10 cellular contexts compared by ENCODE assay signal in genomic region chr11:133403900-133404299, GRCh38.
DNase-seq lines count a peak whose midpoint lies in the region; ATAC-seq and TF ChIP-seq lines count a peak whose summit lies in the region.
"Had no signal": no experiment of that assay in that cellular context is flagged by ENCODE, and none has a peak within 500 bp of the region (broad histone marks: within the 10 kb centered on the region; RNA-seq: fewer than 3 reads in every experiment).

No MANE protein-coding gene starts in this region.

- CTCF ChIA-PET in naive thymus-derived CD4-positive, alpha-beta T cell (lab: Charles Lee) = no interaction called here

- no peak overlapping the region for H3K4me3 Mint-ChIP-seq in naive thymus-derived CD4-positive, alpha-beta T cell

- POLR2A ChIA-PET in naive thymus-derived CD4-positive, alpha-beta T cell (lab: Charles Lee) = no interaction called here

- H3K27ac Mint-ChIP-seq in naive thymus-derived CD4-positive, alpha-beta T cell = no peak overlapping the region

- H3K9me3 ChIP-seq in naive thymus-derived CD4-positive, alpha-beta T cell (ENCODE audit: control insufficient read depth in 2 of 3, low read length in 3 of 3) = no peaks in the 10 kb centered on the region

- H3K27me3 Mint-ChIP-seq in naive thymus-derived CD4-positive, alpha-beta T cell = peaks cover 0 to 16% (median 0%) of the 10 kb centered on the region in 5 donors

- peak; percentile 58 for TF ChIP-seq CTCF in GM12874 (IDR thresholded peaks at IDR 0.05; ENCODE audit: insufficient read depth, low read depth, low read length)
- peak; percentile 22 for TF ChIP-seq CTCF in epithelial cell of esophagus (IDR thresholded peaks at IDR 0.05; ENCODE audit: insufficient read depth, low read depth, low read length, missing control alignments)
- peak in 28 of 56 donors; percentile 4 to 46 (median 24) for TF ChIP-seq CTCF in dorsolateral prefrontal cortex (IDR thresholded peaks at IDR 0.05 in 54 of 56, conservative IDR thresholded peaks at IDR 0.05 in 2 of 56; ENCODE audit: low read depth in 1 of 56, partially characterized antibody in 56 of 56)

- H3K27ac ChIP-seq in dorsolateral prefrontal cortex = no peak overlapping the region
- H3K27ac ChIP-seq in naive thymus-derived CD4-positive, alpha-beta T cell (ENCODE audit: low read depth, low read length) = no peak overlapping the region
- H3K27ac ChIP-seq: coronary artery had no signal

- H3K4me1 ChIP-seq in naive thymus-derived CD4-positive, alpha-beta T cell (ENCODE audit: control insufficient read depth in 2 of 2, insufficient read depth in 2 of 2, low read length in 2 of 2) = no peaks in the 10 kb centered on the region

- peak; percentile 34 for DNase-seq in COR-L47 (lab: John Stamatoyannopoulos, UW)
- DNase-seq in NAMALWA (ENCODE audit: low spot score) = peak; percentile 49
- DNase-seq in epithelial cell of esophagus (ENCODE audit: low read depth) = peak; percentile 1
- no peak for DNase-seq in DMS114 treated with DMSO at 0.1 percent for 48 hours (lab: John Stamatoyannopoulos, UW; ENCODE audit: unreplicated experiment)
- no peak for DNase-seq in dorsolateral prefrontal cortex
- DNase-seq in activated CD4-positive, alpha-beta T cell treated with anti-CD3 and anti-CD28 coated beads, Interleukin-2, amount 50 U/mL, for 1 hour = no peak
- no peak for DNase-seq in naive thymus-derived CD4-positive, alpha-beta T cell
- DNase-seq: NCI-H1694 had no signal

- no peaks in the 10 kb centered on the region for H3K36me3 ChIP-seq in naive thymus-derived CD4-positive, alpha-beta T cell (ENCODE audit: control insufficient read depth in 2 of 3, insufficient read depth in 3 of 3, low read length in 3 of 3)

- no peak for ATAC-seq in naive thymus-derived CD4-positive, alpha-beta T cell

- H3K4me3 ChIP-seq in epithelial cell of esophagus (ENCODE audit: low read length) (no peak overlapping the region), dorsolateral prefrontal cortex (no peak overlapping the region)
- no peak overlapping the region for H3K4me3 ChIP-seq in naive thymus-derived CD4-positive, alpha-beta T cell (ENCODE audit: low read length)
- H3K4me3 ChIP-seq: coronary artery had no signal

- H3K9me3 Mint-ChIP-seq in naive thymus-derived CD4-positive, alpha-beta T cell = peaks cover 0 to 14% (median 3%) of the 10 kb centered on the region in 11 donors

- peaks cover 0 to 3% (median 0%) of the 10 kb centered on the region in 45 donors for H3K27me3 ChIP-seq in dorsolateral prefrontal cortex
- no peaks in the 10 kb centered on the region for H3K27me3 ChIP-seq in naive thymus-derived CD4-positive, alpha-beta T cell (ENCODE audit: control insufficient read depth in 2 of 2, insufficient read depth in 2 of 2, low read length in 2 of 2)

- no peaks in the 10 kb centered on the region for H3K36me3 Mint-ChIP-seq in naive thymus-derived CD4-positive, alpha-beta T cell

- H3K4me1 Mint-ChIP-seq in naive thymus-derived CD4-positive, alpha-beta T cell = no peaks in the 10 kb centered on the region

- intact Hi-C loops in dorsolateral prefrontal cortex (cut with DNase I) = no loop called here
- intact Hi-C loops in naive thymus-derived CD4-positive, alpha-beta T cell (cut with micrococcal nuclease) = no loop called here

Comparison
In these comparisons a context has a peak if more than half of its experiments do, and no peak if none do; other contexts are left out.
1. DNase-seq: peak in COR-L47 (single experiment), NAMALWA (single experiment) and epithelial cell of esophagus (single experiment); none in DMS114 treated with DMSO at 0.1 percent for 48 hours (single experiment), dorsolateral prefrontal cortex (0 of 10), activated CD4-positive, alpha-beta T cell treated with anti-CD3 and anti-CD28 coated beads, Interleukin-2, amount 50 U/mL, for 1 hour (single experiment) and naive thymus-derived CD4-positive, alpha-beta T cell (0 of 9).